Comparison of ENCODE assay signal across 8 cellular contexts in the genomic region with DNA sequence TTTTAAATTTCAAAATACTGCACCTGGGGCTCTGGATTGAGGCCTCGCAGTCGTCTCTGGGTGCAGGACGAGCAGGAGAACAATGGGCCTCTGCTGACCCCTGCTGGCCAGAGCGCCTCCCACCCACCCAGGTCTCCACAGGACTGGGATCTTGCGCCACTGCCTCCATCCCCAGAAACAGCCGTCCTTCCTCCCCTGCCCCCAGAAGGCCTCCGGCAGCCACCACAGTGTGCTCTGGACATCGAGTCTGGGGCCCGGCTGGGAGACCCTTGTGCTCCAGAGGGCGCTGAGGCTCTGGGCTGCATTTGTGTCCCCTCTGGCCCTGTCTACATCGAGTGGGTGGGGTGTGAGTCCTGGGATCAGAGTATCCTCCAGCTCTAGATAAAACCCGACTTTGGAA. TPM values are rescaled to one million over a fixed set of nuclear protein-coding genes. Genes with fewer than 3 reads are reported as not detected.
DNase-seq lines count a peak whose midpoint lies in the region; ATAC-seq, FAIRE-seq and TF ChIP-seq lines count a peak whose summit lies in the region.

No MANE protein-coding gene starts in this region.

- TF ChIP-seq CTCF in neutrophil (IDR thresholded peaks at IDR 0.05) = peak; percentile 71

- peak; percentile 80 for DNase-seq in Daoy (ENCODE audit: low read depth)
- peak in 71 of 76 experiments; percentile 15 to 87 (median 70) for DNase-seq in HUDEP-2 (lab: John Stamatoyannopoulos, UW; ENCODE audit: unreplicated experiment in 76 of 76)
- DNase-seq in RCC 7860 (ENCODE audit: low spot score) = peak; percentile 38
- DNase-seq in activated T-helper 1 cell treated with anti-CD3 and anti-CD28 coated beads, Interleukin-2, amount 50 U/mL, for 16 hours (ENCODE audit: low read depth in 1 of 2, low spot score in 1 of 2) = peak; percentile 65 to 71
- peak; percentile 57 for DNase-seq in fibroblast of the conjunctiva (ENCODE audit: low read depth)
- peak; percentile 38 for DNase-seq in stromal cell of bone marrow (ENCODE audit: low read depth)

- H3K36me3 ChIP-seq in neutrophil = no peaks in the 10 kb centered on the region

- H3K27me3 ChIP-seq in neutrophil = no peaks in the 10 kb centered on the region

- ATAC-seq in HG03175 (IDR thresholded peaks at IDR 0.05; ENCODE audit: unreplicated experiment) = no peak

- H3K4me3 ChIP-seq in neutrophil (ENCODE audit: low read depth in 1 of 2, low read length in 1 of 2) = no peak overlapping the region

- no peaks in the 10 kb centered on the region for H3K4me1 ChIP-seq in neutrophil (ENCODE audit: control insufficient read depth in 1 of 2, insufficient read depth in 1 of 2, low read depth in 1 of 2, low read length in 1 of 2)

- no peak for FAIRE-seq in RCC 7860 (lab: Jason Lieb, UNC)

- H3K27ac ChIP-seq in neutrophil = no peak overlapping the region

- H3K9me3 ChIP-seq in neutrophil = no peaks in the 10 kb centered on the region

RNA-seq across cellular contexts. Expression of a gene that starts 6.7 kb away (rescaled TPM):
- not detected in 2 replicates for total RNA-seq in Daoy (2014; rRNA removed; shearing (Covaris generic))

RNA-seq across cellular contexts. Expression of a gene that starts 23.3 kb away (rescaled TPM):
- total RNA-seq in Daoy (2014; rRNA removed; shearing (Covaris generic)) = 1.6 TPM in 1 of 2 replicates, not detected in the other

RNA-seq across cellular contexts. Expression of a gene that starts 58.4 kb away (rescaled TPM):
- 104 and 162 TPM in 2 replicates for total RNA-seq in Daoy (2014; rRNA removed; shearing (Covaris generic))
